Comparison of ENCODE assay signal across 1 cellular context in the genomic region with DNA sequence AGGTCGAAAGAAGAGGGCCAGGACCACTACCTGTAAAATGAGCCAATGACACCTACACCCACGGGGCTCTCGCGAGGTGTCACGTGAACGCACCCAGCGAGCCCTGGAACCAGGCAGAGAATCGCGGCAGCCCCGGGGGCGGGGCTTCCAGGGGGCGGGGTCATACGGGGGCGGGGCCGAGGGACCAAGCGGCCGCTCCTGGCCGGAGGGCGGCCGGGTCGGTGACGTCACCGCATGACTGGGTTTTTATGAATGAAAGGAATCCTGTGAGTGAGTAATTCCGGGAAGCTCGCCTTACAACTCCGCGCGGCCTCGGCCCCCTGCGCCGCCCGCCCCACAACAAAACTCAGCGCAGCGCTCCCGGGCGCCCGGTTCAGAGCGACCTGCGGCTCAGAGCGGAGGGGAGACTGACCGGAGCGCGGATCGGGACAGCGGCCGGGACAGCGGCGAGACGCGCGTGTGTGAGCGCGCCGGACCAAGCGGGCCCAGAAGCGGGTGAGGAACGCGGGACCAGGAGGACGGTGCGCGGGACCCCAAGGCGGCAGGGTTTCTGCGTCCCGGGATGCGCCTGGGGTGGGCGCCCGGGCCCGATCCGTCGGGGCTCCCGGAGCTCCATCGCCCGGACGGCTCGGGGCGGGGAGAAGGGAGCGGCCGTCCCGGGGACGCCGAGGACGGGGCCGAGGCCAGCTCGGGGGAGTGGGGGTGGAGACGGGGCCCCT.
TF ChIP-seq lines count a peak whose summit lies in the region.

MAFF (plus strand) TSS at position 277 of the 719 bp plus-strand sequence. CDS start 11,860 bp downstream, outside the sequence.

TF ChIP-seq in WTC11, 78 proteins besides CTCF, POLR2A, EP300 and RAD21 (continued from another document):
- TF ChIP-seq, protein P1, sequence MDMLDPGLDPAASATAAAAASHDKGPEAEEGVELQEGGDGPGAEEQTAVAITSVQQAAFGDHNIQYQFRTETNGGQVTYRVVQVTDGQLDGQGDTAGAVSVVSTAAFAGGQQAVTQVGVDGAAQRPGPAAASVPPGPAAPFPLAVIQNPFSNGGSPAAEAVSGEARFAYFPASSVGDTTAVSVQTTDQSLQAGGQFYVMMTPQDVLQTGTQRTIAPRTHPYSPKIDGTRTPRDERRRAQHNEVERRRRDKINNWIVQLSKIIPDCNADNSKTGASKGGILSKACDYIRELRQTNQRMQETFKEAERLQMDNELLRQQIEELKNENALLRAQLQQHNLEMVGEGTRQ (CRISPR knock-in tag; IDR thresholded peaks at IDR 0.05): peak; percentile 86
- TF ChIP-seq HMGXB4 (CRISPR knock-in tag; IDR thresholded peaks at IDR 0.05) (peak; percentile 74; the same call in 1 of the 2 replicates), IRF2 (CRISPR knock-in tag; IDR thresholded peaks at IDR 0.05; ENCODE audit: borderline replicate concordance, low read depth) (no peak), NFE2L1 (CRISPR knock-in tag; IDR thresholded peaks at IDR 0.05) (no peak), ZNF263 (CRISPR knock-in tag; IDR thresholded peaks at IDR 0.05; ENCODE audit: low read depth) (no peak), AFF4 (CRISPR knock-in tag; IDR thresholded peaks at IDR 0.05; ENCODE audit: borderline replicate concordance) (no peak), ZNF219 (CRISPR knock-in tag; IDR thresholded peaks at IDR 0.05; ENCODE audit: borderline replicate concordance) (no peak), ATF1 (CRISPR knock-in tag; IDR thresholded peaks at IDR 0.05) (no peak), AR (CRISPR knock-in tag; IDR thresholded peaks at IDR 0.05) (no peak), ATF3 (CRISPR knock-in tag; conservative IDR thresholded peaks at IDR 0.05) (no peak), MLX (CRISPR knock-in tag; IDR thresholded peaks at IDR 0.05) (no peak), FOXJ3 (CRISPR knock-in tag; IDR thresholded peaks at IDR 0.05; ENCODE audit: borderline replicate concordance) (no peak), ETV6 (CRISPR knock-in tag; IDR thresholded peaks at IDR 0.05) (no peak), GTF2I (CRISPR knock-in tag; conservative IDR thresholded peaks at IDR 0.05) (no peak), ZNF317 (CRISPR knock-in tag; IDR thresholded peaks at IDR 0.05; ENCODE audit: borderline replicate concordance, low read depth) (no peak), TP53 (CRISPR knock-in tag; IDR thresholded peaks at IDR 0.05) (no peak), ARID4B (CRISPR knock-in tag; IDR thresholded peaks at IDR 0.05; ENCODE audit: borderline replicate concordance) (0 out of 2 replicates have a peak, but pooled peaks have one; percentile 16), PRRX2 (CRISPR knock-in tag; IDR thresholded peaks at IDR 0.05) (no peak), SOX15 (CRISPR knock-in tag; IDR thresholded peaks at IDR 0.05) (no peak), GABPB1 (CRISPR knock-in tag; IDR thresholded peaks at IDR 0.05) (peak; percentile 27; the same call in 1 of the 2 replicates), ZNF138 (CRISPR knock-in tag; conservative IDR thresholded peaks at IDR 0.05) (no peak), ZBTB21 (CRISPR knock-in tag; IDR thresholded peaks at IDR 0.05; ENCODE audit: borderline replicate concordance) (no peak), CREM (CRISPR knock-in tag; IDR thresholded peaks at IDR 0.05) (no peak; the same call in 1 of the 2 replicates), ATF2 (CRISPR knock-in tag; IDR thresholded peaks at IDR 0.05; ENCODE audit: borderline replicate concordance, low read depth) (no peak), ZNF416 (CRISPR knock-in tag; IDR thresholded peaks at IDR 0.05) (no peak), TEAD4 (CRISPR knock-in tag; IDR thresholded peaks at IDR 0.05) (no peak), SMAD4 (CRISPR knock-in tag; IDR thresholded peaks at IDR 0.05) (no peak), ZNF121 (CRISPR knock-in tag; IDR thresholded peaks at IDR 0.05) (no peak), CBFB (CRISPR knock-in tag; IDR thresholded peaks at IDR 0.05; ENCODE audit: low read depth) (no peak), JUN (CRISPR knock-in tag; IDR thresholded peaks at IDR 0.05) (peak; percentile 27), MXD4 (CRISPR knock-in tag; IDR thresholded peaks at IDR 0.05; ENCODE audit: borderline replicate concordance) (no peak)
- TF ChIP-seq, protein P2, sequence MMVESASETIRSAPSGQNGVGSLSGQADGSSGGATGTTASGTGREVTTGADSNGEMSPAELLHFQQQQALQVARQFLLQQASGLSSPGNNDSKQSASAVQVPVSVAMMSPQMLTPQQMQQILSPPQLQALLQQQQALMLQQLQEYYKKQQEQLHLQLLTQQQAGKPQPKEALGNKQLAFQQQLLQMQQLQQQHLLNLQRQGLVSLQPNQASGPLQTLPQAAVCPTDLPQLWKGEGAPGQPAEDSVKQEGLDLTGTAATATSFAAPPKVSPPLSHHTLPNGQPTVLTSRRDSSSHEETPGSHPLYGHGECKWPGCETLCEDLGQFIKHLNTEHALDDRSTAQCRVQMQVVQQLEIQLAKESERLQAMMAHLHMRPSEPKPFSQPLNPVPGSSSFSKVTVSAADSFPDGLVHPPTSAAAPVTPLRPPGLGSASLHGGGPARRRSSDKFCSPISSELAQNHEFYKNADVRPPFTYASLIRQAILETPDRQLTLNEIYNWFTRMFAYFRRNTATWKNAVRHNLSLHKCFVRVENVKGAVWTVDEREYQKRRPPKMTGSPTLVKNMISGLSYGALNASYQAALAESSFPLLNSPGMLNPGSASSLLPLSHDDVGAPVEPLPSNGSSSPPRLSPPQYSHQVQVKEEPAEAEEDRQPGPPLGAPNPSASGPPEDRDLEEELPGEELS (CRISPR knock-in tag; IDR thresholded peaks at IDR 0.05): no peak
- TF ChIP-seq, protein P3, sequence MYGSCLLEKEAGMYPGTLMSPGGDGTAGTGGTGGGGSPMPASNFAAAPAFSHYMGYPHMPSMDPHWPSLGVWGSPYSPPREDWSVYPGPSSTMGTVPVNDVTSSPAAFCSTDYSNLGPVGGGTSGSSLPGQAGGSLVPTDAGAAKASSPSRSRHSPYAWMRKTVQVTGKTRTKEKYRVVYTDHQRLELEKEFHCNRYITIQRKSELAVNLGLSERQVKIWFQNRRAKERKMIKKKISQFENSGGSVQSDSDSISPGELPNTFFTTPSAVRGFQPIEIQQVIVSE (CRISPR knock-in tag; IDR thresholded peaks at IDR 0.05; ENCODE audit: borderline replicate concordance): no peak
- TF ChIP-seq, protein P4, sequence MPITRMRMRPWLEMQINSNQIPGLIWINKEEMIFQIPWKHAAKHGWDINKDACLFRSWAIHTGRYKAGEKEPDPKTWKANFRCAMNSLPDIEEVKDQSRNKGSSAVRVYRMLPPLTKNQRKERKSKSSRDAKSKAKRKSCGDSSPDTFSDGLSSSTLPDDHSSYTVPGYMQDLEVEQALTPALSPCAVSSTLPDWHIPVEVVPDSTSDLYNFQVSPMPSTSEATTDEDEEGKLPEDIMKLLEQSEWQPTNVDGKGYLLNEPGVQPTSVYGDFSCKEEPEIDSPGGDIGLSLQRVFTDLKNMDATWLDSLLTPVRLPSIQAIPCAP (CRISPR knock-in tag; IDR thresholded peaks at IDR 0.05): no peak
